ENCODE assay signal across 9 cellular contexts in the genomic region with DNA sequence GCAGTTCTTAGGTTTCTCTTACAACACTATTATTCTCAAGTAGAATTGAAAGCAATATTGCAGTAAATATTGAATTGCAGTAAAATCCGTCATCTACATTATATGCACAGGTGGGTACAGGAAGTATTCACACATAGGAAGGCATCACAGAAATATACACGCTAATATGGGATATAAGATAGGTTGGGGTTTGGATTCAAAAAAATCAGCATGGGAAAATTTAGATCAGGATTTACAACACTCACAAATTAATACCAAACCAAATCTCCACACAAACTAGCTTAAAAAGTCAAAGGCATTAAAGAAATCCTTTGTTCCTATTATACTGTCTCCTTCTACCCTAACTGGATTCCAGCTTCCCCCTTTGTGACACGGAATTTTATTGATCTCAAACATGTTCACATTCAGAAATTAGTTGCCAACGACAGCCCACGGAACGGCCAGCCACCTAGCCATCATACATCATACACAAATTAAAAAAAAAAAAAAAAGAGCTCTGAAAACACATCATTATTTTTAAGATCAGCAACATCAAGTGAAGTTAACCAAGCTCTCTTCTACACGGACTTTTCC. TPM values are rescaled to one million over a fixed set of nuclear protein-coding genes. Genes with fewer than 3 reads are reported as not detected.
DNase-seq lines count a peak whose midpoint lies in the region; ATAC-seq, FAIRE-seq and TF ChIP-seq lines count a peak whose summit lies in the region.
"Had no signal": no experiment of that assay in that cellular context is flagged by ENCODE, and none has a peak within 500 bp of the region (broad histone marks: within the 10 kb centered on the region; RNA-seq: fewer than 3 reads in every experiment).

No MANE protein-coding gene starts in this region.

- TF ChIP-seq EP300 in K562 (IDR thresholded peaks at IDR 0.05; ENCODE audit: low read length): no peak

- H3K4me3 ChIP-seq in A673 (ENCODE audit: low read depth, low read length, poor library complexity, severe bottlenecking) (peak overlapping the region; percentile 67), HAP-1 (peak overlapping the region; percentile 59), K562 (peak overlapping the region; percentile 48), mesendoderm (ENCODE audit: low read length) (no peak overlapping the region)

- peaks cover 2% of the 10 kb centered on the region for H3K79me1 ChIP-seq in mesendoderm (ENCODE audit: low read length)

- no peak overlapping the region for H4K8ac ChIP-seq in mesendoderm (ENCODE audit: low read depth, low read length)

- H3K79me2 ChIP-seq in K562 (ENCODE audit: control insufficient read depth, insufficient read depth, low read length): peaks cover 70% of the 10 kb centered on the region
- peaks cover 25% of the 10 kb centered on the region for H3K79me2 ChIP-seq in mesendoderm (ENCODE audit: control insufficient read depth, insufficient read depth, low read length)

- no peak overlapping the region for H2AK5ac ChIP-seq in mesendoderm (ENCODE audit: low read length)

- H2BK15ac ChIP-seq in mesendoderm (replicated peaks; ENCODE audit: low read depth): no peak overlapping the region

- CTCF ChIA-PET in A673 (lab: Charles Lee) (interaction anchor here (0.6 to 1.0 kb wide), 4 partner anchors 82 to 156 kb away, joined by 3 to 4 read pairs (median 3); no protein-coding TSS in a partner anchor), K562 (lab: Yijun Ruan, JAX; ENCODE audit: low intra/inter-chr PET ratio) (interaction anchor here (0.6 to 0.7 kb wide), 2 partner anchors 172 to 457 kb away, joined by 4 read pairs; no protein-coding TSS in a partner anchor)

- peaks cover 6% of the 10 kb centered on the region; the same call in 1 of the 2 replicates for H4K20me1 ChIP-seq in K562 (replicated peaks; ENCODE audit: control insufficient read depth, insufficient read depth, low read length)

- ATAC-seq in K562 (no peak), GM18861 (IDR thresholded peaks at IDR 0.05; ENCODE audit: unreplicated experiment) (no peak), GM21515 (IDR thresholded peaks at IDR 0.05; ENCODE audit: unreplicated experiment) (no peak)

- TF ChIP-seq CTCF in A673 (conservative IDR thresholded peaks at IDR 0.05; ENCODE audit: low read depth, low read length): no peak
- TF ChIP-seq CTCF in K562 (IDR thresholded peaks at IDR 0.05 in 2 of 3, conservative IDR thresholded peaks at IDR 0.05 in 1 of 3; ENCODE audit: insufficient read depth in 2 of 3, low read depth in 1 of 3, low read length in 3 of 3): no peak

- H2BK5ac ChIP-seq in mesendoderm (ENCODE audit: low read length): no peak overlapping the region

- H3K36me3 ChIP-seq in A673 (ENCODE audit: insufficient read depth, low read length, poor library complexity, severe bottlenecking) (no peaks in the 10 kb centered on the region), HAP-1 (replicated peaks) (no peaks in the 10 kb centered on the region), K562 (ENCODE audit: control insufficient read depth, insufficient read depth, low read length) (0 out of 3 replicates have a peak, but pooled peaks cover 2% of the 10 kb centered on the region), mesendoderm (ENCODE audit: control insufficient read depth, insufficient read depth, low read length) (no peaks in the 10 kb centered on the region)

- H3K18ac ChIP-seq in mesendoderm (ENCODE audit: low read length): no peak overlapping the region

- H3K4me2 ChIP-seq in K562 (ENCODE audit: insufficient read depth, low read length) (peak overlapping the region; percentile 81), mesendoderm (ENCODE audit: low read length) (peak overlapping the region; percentile 18)

- TF ChIP-seq POLR2A in K562 (conservative IDR thresholded peaks at IDR 0.05): no peak

- no peak overlapping the region for H3K23ac ChIP-seq in mesendoderm (ENCODE audit: low read length)

- TF ChIP-seq RAD21 in K562 (CRISPR knock-in tag; conservative IDR thresholded peaks at IDR 0.05 in 1 of 2, IDR thresholded peaks at IDR 0.05 in 1 of 2): no peak

- no peak overlapping the region for H2AFZ ChIP-seq in K562 (ENCODE audit: low read depth, low read length)

- no peak overlapping the region for H3K4ac ChIP-seq in mesendoderm (ENCODE audit: low read depth, low read length)

- BruUV-seq in A673 (replicated peaks; lab: Mats Ljungman, UMichigan) (TSS peak; percentile 46), K562 (replicated peaks; lab: Mats Ljungman, UMichigan) (TSS peak; percentile 36)

- H3K56ac ChIP-seq in mesendoderm (ENCODE audit: low read length): no peak overlapping the region

- no peak for DNase-seq in A673 (ENCODE audit: low spot score)
- peak in 1 of 2 experiments; percentile 63 for DNase-seq in HAP-1 (ENCODE audit: low spot score in 2 of 2)
- DNase-seq in K562 (ENCODE audit: extremely low read depth in 1 of 4, low spot score in 3 of 4): no peak
- no peak for DNase-seq in mesendoderm
- DNase-seq in NCI-H748 (lab: John Stamatoyannopoulos, UW; ENCODE audit: unreplicated experiment): no peak
- no peak for DNase-seq in HuH-7.5 (ENCODE audit: low spot score)
- DNase-seq: activated naive CD8-positive, alpha-beta T cell treated with anti-CD3 and anti-CD28 coated beads, Interleukin-2, amount 10 ng/mL, durations not matched to agents 7 days and 5 days had no signal

- H3K9me3 ChIP-seq in A673 (ENCODE audit: low read depth, low read length, poor library complexity, severe bottlenecking): no peaks in the 10 kb centered on the region
- H3K9me3 ChIP-seq in HAP-1: no peaks in the 10 kb centered on the region
- H3K9me3 ChIP-seq in K562 (replicated peaks; ENCODE audit: control insufficient read depth, insufficient read depth, low read depth, low read length): no peaks in the 10 kb centered on the region

- H3K9ac ChIP-seq in K562 (ENCODE audit: insufficient read depth in 1 of 2, low read depth in 2 of 2, low read length in 2 of 2): peak overlapping the region; percentile 54 to 94; a peak in 3 of 4 replicates
- peak overlapping the region; percentile 53 for H3K9ac ChIP-seq in mesendoderm (ENCODE audit: low read length)

- no peak overlapping the region for H2BK120ac ChIP-seq in mesendoderm (ENCODE audit: low read depth, low read length)

- 5% methylated on average over 7 of the region's 7 CpGs for WGBS in K562 (ENCODE audit: insufficient coverage, low coverage, missing lambda C conversion rate)
- no CpG with 5 or more reads among the region's 7 CpGs for WGBS in mesendoderm (ENCODE audit: extremely low coverage, insufficient coverage, low lambda C conversion rate)

- in situ Hi-C loops in HAP-1 (cut with MboI; ENCODE audit: low sequenced_read_pairs) (no loop called here), K562 (cut with MboI) (no loop called here)

- POLR2A ChIA-PET in A673 (lab: Charles Lee; ENCODE audit: low non-redundant PET): interaction anchor here (0.5 to 0.6 kb wide), 2 partner anchors 90 to 1606 kb away, joined by 3 read pairs; no protein-coding TSS in a partner anchor
- POLR2A ChIA-PET in K562 (lab: Yijun Ruan, JAX): interaction anchor here (0.7 to 7.7 kb wide), 5 partner anchors 8 to 172 kb away, joined by 3 to 64 read pairs (median 3); a partner anchor contains a TSS

- intact Hi-C loops in A673 (cut with micrococcal nuclease; ENCODE audit: unreplicated experiment): loop anchor here (5.0 to 10.0 kb wide), 2 partner anchors 152 to 354 kb away; a partner anchor contains a TSS
- intact Hi-C loops in K562 (cut with micrococcal nuclease): no loop called here

- no peak overlapping the region for H4K5ac ChIP-seq in mesendoderm (ENCODE audit: low read length)

- H3K9me1 ChIP-seq in K562 (ENCODE audit: control insufficient read depth, insufficient read depth, low read length): no peaks in the 10 kb centered on the region

- H3K4me1 ChIP-seq in A673 (ENCODE audit: insufficient read depth, low read length, poor library complexity, severe bottlenecking) (peaks cover 45% of the 10 kb centered on the region), HAP-1 (peaks cover 9% of the 10 kb centered on the region), K562 (replicated peaks in 1 of 2; ENCODE audit: control insufficient read depth in 2 of 2, insufficient read depth in 2 of 2, low read length in 2 of 2) (peaks cover 14% of the 10 kb centered on the region in 2 experiments), mesendoderm (ENCODE audit: control insufficient read depth, low read depth, low read length) (peaks cover 3% of the 10 kb centered on the region)

- H3K27ac ChIP-seq in A673 (ENCODE audit: low read depth, low read length, poor library complexity, severe bottlenecking) (no peak overlapping the region), K562 (ENCODE audit: extremely low read depth, low read depth, low read length) (peak overlapping the region; percentile 93), mesendoderm (ENCODE audit: low read depth, low read length) (no peak overlapping the region)

- H3K27me3 ChIP-seq in A673 (replicated peaks; ENCODE audit: insufficient read depth, low read depth, low read length, poor library complexity) (no peaks in the 10 kb centered on the region), HAP-1 (ENCODE audit: low read depth) (no peaks in the 10 kb centered on the region), K562 (ENCODE audit: control insufficient read depth in 2 of 2, insufficient read depth in 2 of 2, low read length in 2 of 2) (no peaks in the 10 kb centered on the region), mesendoderm (ENCODE audit: insufficient read depth, low read length, poor library complexity) (no peaks in the 10 kb centered on the region)

- FAIRE-seq in K562 (lab: Jason Lieb, UNC): no peak

RNA-seq across cellular contexts. Expression of a gene that starts 2.2 kb away (rescaled TPM):
- total RNA-seq in A673 (2021): 5.3 and 6.8 TPM in 2 replicates
- total RNA-seq in K562 (2011; cell fraction: chromatin; rRNA removed; ENCODE audit: low replicate concordance): 38.8 and 43.3 TPM in 2 replicates
- total RNA-seq in K562 (2011; cell fraction: nucleolus; rRNA removed): 19.2 and 20.5 TPM in 2 replicates
- total RNA-seq in K562 (2011; cell fraction: nucleoplasm; rRNA removed): 26.0 and 37.2 TPM in 2 replicates
- 23.0 and 34.5 TPM in 2 replicates for total RNA-seq in K562 (2014; rRNA removed)
- 34.9 and 36.5 TPM in 2 replicates for total RNA-seq in K562 (2014; rRNA removed; fragmentation: Illumina TruSeq; extraction: Trizol)
- total RNA-seq in K562 (2015; rRNA removed; fragmentation: Illumina TruSeq; extraction: Trizol): 36.5 and 38.7 TPM in 2 replicates
- total RNA-seq in K562 (2021): 55.4 and 56.7 TPM in 2 replicates
- 32.7 and 36.6 TPM in 2 replicates for polyA plus RNA-seq in K562 (2011; rRNA removed)
- polyA plus RNA-seq in K562 (2011; cell fraction: cytosol; rRNA removed): 25.5 and 31.6 TPM in 2 replicates
- polyA plus RNA-seq in K562 (2011; cell fraction: nucleus; rRNA removed): 24.6 and 25.2 TPM in 2 replicates
- 10.4 and 15.9 TPM in 2 replicates for polyA plus RNA-seq in K562 (2012)
- 24.5 and 28.3 TPM in 2 replicates for polyA plus RNA-seq in K562 (2014; fragmentation: Illumina TruSeq; extraction: Trizol)
- 10 to 100 TPM in 1 of 2 experiments, 1 to 10 TPM in 1; 9.7 to 17.7 TPM for polyA plus RNA-seq in K562 (2014; fragmentation: Nextera tagmentation; extraction: Ambion mirVana)
- polyA plus RNA-seq in K562 (2014; rRNA removed): 16.6 and 17.8 TPM in 2 replicates
- polyA minus RNA-seq in K562 (2011; rRNA and poly(A)+ RNA removed): 84.3 and 92.2 TPM in 2 replicates
- polyA minus RNA-seq in K562 (2011; cell fraction: cytosol; rRNA and poly(A)+ RNA removed): 47.1 and 52.4 TPM in 2 replicates
- polyA minus RNA-seq in K562 (2011; cell fraction: nucleus; rRNA and poly(A)+ RNA removed): 12.0 and 20.3 TPM in 2 replicates
- polyA plus RNA-seq in mesendoderm (2013, experiment 1 of 2): 58.7 TPM
- 58.1 TPM for polyA plus RNA-seq in mesendoderm (2013, experiment 2 of 2)

RNA-seq across cellular contexts. Expression of a gene that starts 8.1 kb away (rescaled TPM):
- total RNA-seq in A673 (2021) (1.4 and 2.9 TPM in 2 replicates), K562 (2014; rRNA removed) (not detected in 2 replicates), K562 (2014; rRNA removed; fragmentation: Illumina TruSeq; extraction: Trizol) (not detected in 2 replicates), K562 (2015; rRNA removed; fragmentation: Illumina TruSeq; extraction: Trizol) (not detected in 2 replicates), K562 (2021) (0.09 and 0.16 TPM in 2 replicates)
- total RNA-seq in K562 (2011; cell fraction: chromatin; rRNA removed; ENCODE audit: low replicate concordance): not detected in 2 replicates
- total RNA-seq in K562 (2011; cell fraction: nucleolus; rRNA removed): not detected in 2 replicates
- total RNA-seq in K562 (2011; cell fraction: nucleoplasm; rRNA removed): not detected in 2 replicates
- polyA plus RNA-seq in K562 (2011; rRNA removed) (not detected in 2 replicates), K562 (2014; fragmentation: Illumina TruSeq; extraction: Trizol) (not detected in 2 replicates), K562 (2014; fragmentation: Nextera tagmentation; extraction: Ambion mirVana) (not detected), K562 (2014; rRNA removed) (not detected in 2 replicates)
- polyA plus RNA-seq in K562 (2011; cell fraction: cytosol; rRNA removed): not detected in 2 replicates
- 0.09 TPM in 1 of 2 replicates, not detected in the other for polyA plus RNA-seq in K562 (2011; cell fraction: nucleus; rRNA removed)
- 0.03 TPM in 1 of 2 replicates, not detected in the other for polyA plus RNA-seq in K562 (2012)
- polyA minus RNA-seq in K562 (2011; rRNA and poly(A)+ RNA removed): not detected in 2 replicates
- polyA minus RNA-seq in K562 (2011; cell fraction: cytosol; rRNA and poly(A)+ RNA removed): not detected in 2 replicates
- polyA minus RNA-seq in K562 (2011; cell fraction: nucleus; rRNA and poly(A)+ RNA removed): not detected in 2 replicates
- 2.1 TPM for polyA plus RNA-seq in mesendoderm (2013, experiment 1 of 2)
- polyA plus RNA-seq in mesendoderm (2013, experiment 2 of 2): 2.4 TPM
- total RNA-seq: activated naive CD8-positive, alpha-beta T cell treated with anti-CD3 and anti-CD28 coated beads, Interleukin-2, amount 10 ng/mL, durations not matched to agents 7 days and 5 days had no signal
